25 cellular contexts compared by ENCODE assay signal in the genomic region with DNA sequence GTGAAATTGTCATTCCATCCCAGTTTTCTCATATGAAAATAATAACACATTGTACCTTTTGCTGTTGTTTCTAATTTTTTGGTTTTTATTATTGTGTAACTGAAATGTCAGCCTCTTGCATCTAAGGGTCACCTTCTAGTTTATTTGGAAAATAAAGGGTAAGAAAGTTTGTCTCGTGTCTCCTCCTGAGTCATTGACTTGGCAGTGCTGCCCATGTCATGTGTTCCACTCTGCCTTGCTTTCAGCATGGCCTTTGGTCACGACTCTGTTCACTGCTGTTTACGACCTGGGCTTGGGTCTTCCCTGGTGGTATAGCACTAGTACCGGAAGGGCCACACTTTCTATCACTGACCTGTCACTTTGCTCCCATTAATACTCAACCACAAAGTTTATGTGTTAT.
DNase-seq lines count a peak whose midpoint lies in the region; ATAC-seq and TF ChIP-seq lines count a peak whose summit lies in the region.
"Had no signal": no experiment of that assay in that cellular context is flagged by ENCODE, and none has a peak within 500 bp of the region (broad histone marks: within the 10 kb centered on the region; RNA-seq: fewer than 3 reads in every experiment).

No MANE protein-coding gene starts in this region.

- H3K27me3 ChIP-seq in MG63 (no peaks in the 10 kb centered on the region), sigmoid colon (no peaks in the 10 kb centered on the region)

- ATAC-seq in natural killer cell treated with Interleukin-12 subunit alpha and Interleukin-12 subunit beta and Interleukin-15 and Interleukin-18, amount 100 ng/mL, for 72 hours: no peak
- no peak for ATAC-seq in HG02763 (IDR thresholded peaks at IDR 0.05; ENCODE audit: unreplicated experiment)
- ATAC-seq in GM21423 (IDR thresholded peaks at IDR 0.05; ENCODE audit: unreplicated experiment): no peak
- ATAC-seq: CD8-positive, alpha-beta T cell; HCT116; HepG2; Panc1 had no signal

- no peak for TF ChIP-seq POLR2A in sigmoid colon (IDR thresholded peaks at IDR 0.05)

- intact Hi-C loops in sigmoid colon (cut with DNase I): no loop called here

- WGBS in sigmoid colon, 2 donors: 67 to 73% methylated on average over 4 of the region's 4 CpGs

- H3K9me3 Mint-ChIP-seq in natural killer cell treated with Interleukin-12 subunit alpha and Interleukin-12 subunit beta and Interleukin-15 and Interleukin-18, amount 100 ng/mL, for 72 hours: no peaks in the 10 kb centered on the region
- H3K9me3 Mint-ChIP-seq: activated naive CD8-positive, alpha-beta T cell treated with anti-CD3 and anti-CD28 coated beads for 36 hours; activated T-helper 1 cell treated with anti-CD3 and anti-CD28 coated beads, Interleukin-12 subunit alpha, Interleukin-12 subunit beta, Interleukin-2, Interleukin-4 antibody, amounts not matched to agents 30 ng/mL and 10 ng/mL and 1 ng/mL, durations not matched to agents 14 hours and 24 hours and 36 hours; CD8-positive, alpha-beta T cell had no signal

- DNase-seq in AG08396 (ENCODE audit: low spot score) (peak; percentile 7), MG63 (peak; percentile 29), foreskin fibroblast (peak; percentile 48 to 72), sigmoid colon (peak; percentile 79)
- DNase-seq in natural killer cell treated with Interleukin-12 subunit alpha and Interleukin-12 subunit beta and Interleukin-15 and Interleukin-18, amount 100 ng/mL, for 72 hours (ENCODE audit: low spot score): no peak
- no peak for DNase-seq in activated CD4-positive, alpha-beta T cell treated with anti-CD3 and anti-CD28 coated beads for 1 hour
- DNase-seq: activated CD4-positive, CD25-positive, alpha-beta regulatory T cell treated with anti-CD3 and anti-CD28 coated beads, Interleukin-2, amount 50 U/mL, for 72 hours; activated naive CD8-positive, alpha-beta T cell treated with anti-CD3 and anti-CD28 coated beads for 36 hours; CD8-positive, alpha-beta T cell; dermis blood vessel endothelial cell; DMS53; glutamatergic neuron; left ventricle myocardium inferior; NCI-H146; NCI-H748 treated with DMSO at 0.1 percent for 48 hours; SK-N-SH; stimulated activated CD4-positive, alpha-beta T cell treated with anti-CD3 and anti-CD28 coated beads, Interleukin-4, amount 100 ng/mL, for 24 hours; T-helper 9 cell had no signal

- H3K4me3 Mint-ChIP-seq in natural killer cell treated with Interleukin-12 subunit alpha and Interleukin-12 subunit beta and Interleukin-15 and Interleukin-18, amount 100 ng/mL, for 72 hours: no peak overlapping the region
- H3K4me3 Mint-ChIP-seq: activated naive CD8-positive, alpha-beta T cell treated with anti-CD3 and anti-CD28 coated beads for 36 hours; activated T-helper 1 cell treated with anti-CD3 and anti-CD28 coated beads, Interleukin-12 subunit alpha, Interleukin-12 subunit beta, Interleukin-2, Interleukin-4 antibody, amounts not matched to agents 30 ng/mL and 10 ng/mL and 1 ng/mL, durations not matched to agents 14 hours and 24 hours and 36 hours; CD8-positive, alpha-beta T cell had no signal

- no peaks in the 10 kb centered on the region for H3K27me3 Mint-ChIP-seq in natural killer cell treated with Interleukin-12 subunit alpha and Interleukin-12 subunit beta and Interleukin-15 and Interleukin-18, amount 100 ng/mL, for 72 hours
- H3K27me3 Mint-ChIP-seq: activated naive CD8-positive, alpha-beta T cell treated with anti-CD3 and anti-CD28 coated beads for 36 hours had no signal

- H3K4me3 ChIP-seq in MG63 (no peak overlapping the region), foreskin fibroblast (ENCODE audit: low read depth in 1 of 2, low read length in 2 of 2) (no peak overlapping the region), sigmoid colon (no peak overlapping the region)
- H3K4me3 ChIP-seq: left ventricle myocardium inferior, smooth muscle cell had no signal

- peaks cover 0 to 18% (median 14%) of the 10 kb centered on the region in 4 donors for H3K4me1 ChIP-seq in sigmoid colon
- H3K4me1 ChIP-seq: left ventricle myocardium inferior had no signal

- H3K4me1 Mint-ChIP-seq in natural killer cell treated with Interleukin-12 subunit alpha and Interleukin-12 subunit beta and Interleukin-15 and Interleukin-18, amount 100 ng/mL, for 72 hours (ENCODE audit: low read depth in 2 of 2): no peaks in the 10 kb centered on the region
- H3K4me1 Mint-ChIP-seq: activated naive CD8-positive, alpha-beta T cell treated with anti-CD3 and anti-CD28 coated beads for 36 hours had no signal

- no peaks in the 10 kb centered on the region for H3K36me3 ChIP-seq in MG63
- no peaks in the 10 kb centered on the region for H3K36me3 ChIP-seq in sigmoid colon
- H3K36me3 ChIP-seq: left ventricle myocardium inferior had no signal

- no peaks in the 10 kb centered on the region for H3K36me3 Mint-ChIP-seq in natural killer cell treated with Interleukin-12 subunit alpha and Interleukin-12 subunit beta and Interleukin-15 and Interleukin-18, amount 100 ng/mL, for 72 hours
- H3K36me3 Mint-ChIP-seq: activated naive CD8-positive, alpha-beta T cell treated with anti-CD3 and anti-CD28 coated beads for 36 hours; CD8-positive, alpha-beta T cell had no signal

- H3K9me3 ChIP-seq in MG63 (no peaks in the 10 kb centered on the region), sigmoid colon (no peaks in the 10 kb centered on the region)
- H3K9me3 ChIP-seq: left ventricle myocardium inferior, SK-N-SH had no signal

- no peak overlapping the region for H3K27ac ChIP-seq in sigmoid colon
- H3K27ac ChIP-seq: left ventricle myocardium inferior had no signal

- TF ChIP-seq CTCF in foreskin fibroblast (IDR thresholded peaks at IDR 0.05; ENCODE audit: low read depth, low read length): no peak
- no peak for TF ChIP-seq CTCF in sigmoid colon (IDR thresholded peaks at IDR 0.05)

- H3K27ac Mint-ChIP-seq in natural killer cell treated with Interleukin-12 subunit alpha and Interleukin-12 subunit beta and Interleukin-15 and Interleukin-18, amount 100 ng/mL, for 72 hours: no peak overlapping the region
- H3K27ac Mint-ChIP-seq: activated naive CD8-positive, alpha-beta T cell treated with anti-CD3 and anti-CD28 coated beads for 36 hours; activated T-helper 1 cell treated with anti-CD3 and anti-CD28 coated beads, Interleukin-12 subunit alpha, Interleukin-12 subunit beta, Interleukin-2, Interleukin-4 antibody, amounts not matched to agents 30 ng/mL and 10 ng/mL and 1 ng/mL, durations not matched to agents 14 hours and 24 hours and 36 hours; CD8-positive, alpha-beta T cell had no signal

- no peak for TF ChIP-seq EP300 in sigmoid colon (IDR thresholded peaks at IDR 0.05)

Comparison
In these comparisons a context has a peak if more than half of its experiments do, and no peak if none do; other contexts are left out.
1. DNase-seq: peak in AG08396 (single experiment), MG63 (single experiment), foreskin fibroblast (2 of 2) and sigmoid colon (single experiment); none in natural killer cell treated with Interleukin-12 subunit alpha and Interleukin-12 subunit beta and Interleukin-15 and Interleukin-18, amount 100 ng/mL, for 72 hours (single experiment) and activated CD4-positive, alpha-beta T cell treated with anti-CD3 and anti-CD28 coated beads for 1 hour (single experiment).